Comparison of ENCODE assay signal across 2 cellular contexts in genomic region chr12:69595689-69596088, GRCh38.
TF ChIP-seq lines count a peak whose summit lies in the region.

No MANE protein-coding gene starts in this region.

TF ChIP-seq in SK-N-SH, 30 proteins besides CTCF, POLR2A, EP300 and RAD21 (continued from another document):
- TF ChIP-seq MAX (IDR thresholded peaks at IDR 0.05; ENCODE audit: low read depth) (no peak), TCF12 (IDR thresholded peaks at IDR 0.05) (no peak), NRF1 (IDR thresholded peaks at IDR 0.05; ENCODE audit: low read depth, low read length) (no peak), ELF1 (IDR thresholded peaks at IDR 0.05) (no peak), RFX5 (IDR thresholded peaks at IDR 0.05; ENCODE audit: low read length) (no peak), RCOR1 (IDR thresholded peaks at IDR 0.05; ENCODE audit: low read length) (no peak)

TF ChIP-seq in SK-N-SH treated with all-trans-retinoic acid at 6 μM for 48 hours, 23 proteins besides CTCF, POLR2A, EP300 and RAD21 (continued from another document):
- no peak for TF ChIP-seq TOX (CRISPR knock-in tag; IDR thresholded peaks at IDR 0.05; ENCODE audit: borderline replicate concordance)
- no peak for TF ChIP-seq BACH2 (CRISPR knock-in tag; IDR thresholded peaks at IDR 0.05; ENCODE audit: borderline replicate concordance)
- no peak for TF ChIP-seq TCF4 (CRISPR knock-in tag; IDR thresholded peaks at IDR 0.05; ENCODE audit: borderline replicate concordance)
- TF ChIP-seq TSHZ2 (CRISPR knock-in tag; IDR thresholded peaks at IDR 0.05), result no peak
- TF ChIP-seq CSRNP3 (CRISPR knock-in tag; IDR thresholded peaks at IDR 0.05), result no peak
- no peak for TF ChIP-seq POU6F1 (CRISPR knock-in tag; IDR thresholded peaks at IDR 0.05; ENCODE audit: borderline replicate concordance, low read depth)
- no peak for TF ChIP-seq ZFP30 (CRISPR knock-in tag; IDR thresholded peaks at IDR 0.05)
- TF ChIP-seq SNAI2 (CRISPR knock-in tag; IDR thresholded peaks at IDR 0.05), result no peak
- TF ChIP-seq GLIS3 (CRISPR knock-in tag; IDR thresholded peaks at IDR 0.05), result no peak
TF ChIP-seq in SK-N-SH treated with all-trans-retinoic acid at 6 μM for 48 hours: peak in this region for 0.
